ENCODE assay signal across 20 cellular contexts in the genomic region with DNA sequence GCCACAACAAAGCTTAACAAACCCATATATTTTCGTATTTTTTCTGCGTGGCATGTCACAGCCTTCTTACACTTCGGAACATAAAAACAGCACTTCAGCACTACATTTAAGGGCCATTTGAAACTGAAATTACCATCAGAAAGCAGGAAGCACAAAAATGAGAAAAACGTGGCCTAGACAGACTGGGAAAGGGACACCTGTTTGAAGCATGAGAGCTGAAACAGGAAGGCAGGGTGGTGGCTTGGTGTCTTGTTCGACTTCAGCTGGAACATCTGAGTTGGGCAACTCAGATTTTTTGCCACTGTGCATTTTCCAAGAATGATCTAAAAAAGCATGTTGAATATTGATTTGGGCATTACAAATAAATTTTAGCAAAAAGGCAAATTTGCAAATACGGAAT.
A peak's percentile ranks its signal among the peaks of the same experiment; 100 is the strongest.
DNase-seq lines count a peak whose midpoint lies in the region; ATAC-seq and TF ChIP-seq lines count a peak whose summit lies in the region.
"Had no signal": no experiment of that assay in that cellular context is flagged by ENCODE, and none has a peak within 500 bp of the region (broad histone marks: within the 10 kb centered on the region; RNA-seq: fewer than 3 reads in every experiment).

No MANE protein-coding gene starts in this region.

- WGBS in H9 (ENCODE audit: extremely low coverage, insufficient read length, low lambda C conversion rate) = no CpG with 5 or more reads among the region's 6 CpGs

- H3K4me2 ChIP-seq in H9 (ENCODE audit: insufficient read depth, insufficient read length, low read length) = no peak overlapping the region

- H3K4me1 ChIP-seq in H9 (ENCODE audit: insufficient read depth, low read length) = no peaks in the 10 kb centered on the region

- ATAC-seq in activated T-cell treated with anti-CD3 and anti-CD28 coated beads, Interleukin-2, amount 50 U/mL, for 72 hours (replicated peaks in 1 of 2) = no peak
- no peak for ATAC-seq in WTC11
- ATAC-seq: Panc1 had no signal

- H4K8ac ChIP-seq in H9 (replicated peaks; ENCODE audit: insufficient read length, low read depth, low read length) = no peak overlapping the region

- H2AFZ ChIP-seq in H9 (ENCODE audit: low read length) = no peak overlapping the region
- H2AFZ ChIP-seq: GM23248 had no signal

- H3K23ac ChIP-seq in H9 (ENCODE audit: insufficient read length, low read depth, low read length) = no peak overlapping the region

- H3T11ph ChIP-seq in H9 (ENCODE audit: low read length) = no peak overlapping the region

- H3K23me2 ChIP-seq in H9 (ENCODE audit: insufficient read length, low read depth, low read length, poor library complexity, severe bottlenecking) = no peaks in the 10 kb centered on the region

- no peak overlapping the region for H3K4ac ChIP-seq in H9 (ENCODE audit: low read depth, low read length)

- H3K9me3 Mint-ChIP-seq in activated T-cell treated with anti-CD3 and anti-CD28 coated beads, Interleukin-2, amount 50 U/mL, for 72 hours = no peaks in the 10 kb centered on the region
- H3K9me3 Mint-ChIP-seq in H9 = no peaks in the 10 kb centered on the region
- peaks cover 13% of the 10 kb centered on the region; the same call in 1 of the 2 replicates for H3K9me3 Mint-ChIP-seq in WTC11

- no peak overlapping the region for H2BK120ac ChIP-seq in H9 (ENCODE audit: low read depth, low read length, poor library complexity, severe bottlenecking)

- H3K27ac ChIP-seq in H9 (ENCODE audit: insufficient read length, low read depth, low read length) (no peak overlapping the region), substantia nigra (ENCODE audit: low read depth, low read length, poor library complexity, severe bottlenecking) (peak overlapping the region; percentile 54)
- H3K27ac ChIP-seq: GM23248 had no signal

- no peaks in the 10 kb centered on the region for H3K79me2 ChIP-seq in H9 (ENCODE audit: insufficient read depth, low read length)

- H3K18ac ChIP-seq in H9 (ENCODE audit: insufficient read length, low read depth, low read length) = no peak overlapping the region

- H3K79me1 ChIP-seq in H9 (ENCODE audit: insufficient read depth, low read depth, low read length, poor library complexity, severe bottlenecking) = no peaks in the 10 kb centered on the region

- peak overlapping the region; percentile 79 for H2AK5ac ChIP-seq in H9 (ENCODE audit: insufficient read length, low read length)

- H3K9ac ChIP-seq in H9 (ENCODE audit: extremely low read depth, insufficient read length, low read length) = no peak overlapping the region
- H3K9ac ChIP-seq: GM23248 had no signal

- CTCF ChIA-PET in WTC11 (lab: Charles Lee) = interaction anchor here (0.9 kb wide), 1 partner anchor 29 kb away, joined by 3 read pairs; no protein-coding TSS in a partner anchor

- no peaks in the 10 kb centered on the region for H3K27me3 Mint-ChIP-seq in activated T-cell treated with anti-CD3 and anti-CD28 coated beads, Interleukin-2, amount 50 U/mL, for 72 hours (ENCODE audit: low read depth)
- H3K27me3 Mint-ChIP-seq in H9 (ENCODE audit: low read depth) = no peaks in the 10 kb centered on the region
- H3K27me3 Mint-ChIP-seq in WTC11 (ENCODE audit: low read depth) = no peaks in the 10 kb centered on the region

- no peak overlapping the region for H4K5ac ChIP-seq in H9 (ENCODE audit: insufficient read length, low read depth, low read length)

- no peak overlapping the region for H3K56ac ChIP-seq in H9 (ENCODE audit: insufficient read length, low read depth, low read length)

- H3K36me3 Mint-ChIP-seq in activated T-cell treated with anti-CD3 and anti-CD28 coated beads, Interleukin-2, amount 50 U/mL, for 72 hours (ENCODE audit: insufficient read depth in 2 of 2) = peaks cover 5 to 30% of the 10 kb centered on the region in 2 donors
- H3K36me3 Mint-ChIP-seq in H9 (ENCODE audit: insufficient read depth in 1 of 3, low read depth in 3 of 3) = peaks cover 7 to 9% (median 8%) of the 10 kb centered on the region in 3 experiments; a peak in 5 of 7 replicates
- peaks cover 16% of the 10 kb centered on the region for H3K36me3 Mint-ChIP-seq in WTC11

- no peaks in the 10 kb centered on the region for H3K9me3 ChIP-seq in H9 (ENCODE audit: control insufficient read depth, low read depth, low read length)

- H4K20me1 ChIP-seq in H9 (ENCODE audit: control insufficient read depth, insufficient read depth, insufficient read length) = no peaks in the 10 kb centered on the region

- no peak overlapping the region for H2BK12ac ChIP-seq in H9 (ENCODE audit: insufficient read length, low read depth, low read length)

- no peak overlapping the region for H3K4me3 Mint-ChIP-seq in activated T-cell treated with anti-CD3 and anti-CD28 coated beads, Interleukin-2, amount 50 U/mL, for 72 hours
- no peak overlapping the region for H3K4me3 Mint-ChIP-seq in H9
- H3K4me3 Mint-ChIP-seq in WTC11 = no peak overlapping the region

- TF ChIP-seq CTCF in H9 (conservative IDR thresholded peaks at IDR 0.05) (no peak), WTC11 (IDR thresholded peaks at IDR 0.05) (no peak)

- H3K14ac ChIP-seq in H9 (ENCODE audit: insufficient read depth, low read length) = no peak overlapping the region

- H3K27me3 ChIP-seq in H9 (ENCODE audit: insufficient read depth, low read length) = no peaks in the 10 kb centered on the region

- H4K91ac ChIP-seq in H9 (ENCODE audit: insufficient read length, low read depth, low read length) = no peak overlapping the region

- POLR2A ChIA-PET in WTC11 (lab: Charles Lee) = no interaction called here

- DNase-seq in activated T-cell treated with anti-CD3 and anti-CD28 coated beads, Interleukin-2, amount 50 U/mL, for 72 hours = no peak
- DNase-seq in activated T-cell treated with anti-CD3 and anti-CD28 coated beads, Interleukin-2, amount 50 U/mL, for 1 hour = no peak
- DNase-seq in H9 (no peak), WTC11 (ENCODE audit: low spot score) (no peak), substantia nigra (lab: John Stamatoyannopoulos, UW) (no peak), AG08395 (ENCODE audit: low spot score) (no peak), activated gamma-delta T cell (lab: John Stamatoyannopoulos, UW) (no peak), kidney tubule cell (ENCODE audit: low spot score) (no peak)
- DNase-seq: C1 segment of cervical spinal cord, DMS79, GM23248, HCEC 1CT, IMR-90, Karpas-422, NCI-H1092, NCI-H1436 treated with DMSO at 0.1 percent for 48 hours, NCI-H2029, NCI-H2171, NCI-H526 had no signal

- no peak overlapping the region for H2BK20ac ChIP-seq in H9 (ENCODE audit: low read depth, low read length, poor library complexity, severe bottlenecking)

- H2BK5ac ChIP-seq in H9 (ENCODE audit: insufficient read length, low read length) = no peak overlapping the region

- H3K27ac Mint-ChIP-seq in activated T-cell treated with anti-CD3 and anti-CD28 coated beads, Interleukin-2, amount 50 U/mL, for 72 hours = peak overlapping the region; percentile 7
- no peak overlapping the region for H3K27ac Mint-ChIP-seq in H9
- H3K27ac Mint-ChIP-seq in WTC11 = peak overlapping the region; percentile 24; the same call in 1 of the 2 replicates

- H3K4me1 Mint-ChIP-seq in activated T-cell treated with anti-CD3 and anti-CD28 coated beads, Interleukin-2, amount 50 U/mL, for 72 hours (ENCODE audit: low read depth) = peaks cover 21% of the 10 kb centered on the region
- peaks cover 6 to 19% of the 10 kb centered on the region in 2 experiments for H3K4me1 Mint-ChIP-seq in H9
- peaks cover 7% of the 10 kb centered on the region for H3K4me1 Mint-ChIP-seq in WTC11

- H2BK15ac ChIP-seq in H9 (ENCODE audit: low read depth, low read length) = no peak overlapping the region

TF ChIP-seq in WTC11, 78 proteins besides CTCF, POLR2A, EP300 and RAD21 (continues in another document):
- TF ChIP-seq, protein P1, sequence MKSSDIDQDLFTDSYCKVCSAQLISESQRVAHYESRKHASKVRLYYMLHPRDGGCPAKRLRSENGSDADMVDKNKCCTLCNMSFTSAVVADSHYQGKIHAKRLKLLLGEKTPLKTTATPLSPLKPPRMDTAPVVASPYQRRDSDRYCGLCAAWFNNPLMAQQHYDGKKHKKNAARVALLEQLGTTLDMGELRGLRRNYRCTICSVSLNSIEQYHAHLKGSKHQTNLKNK (CRISPR knock-in tag; IDR thresholded peaks at IDR 0.05) = no peak
- TF ChIP-seq, protein P2, sequence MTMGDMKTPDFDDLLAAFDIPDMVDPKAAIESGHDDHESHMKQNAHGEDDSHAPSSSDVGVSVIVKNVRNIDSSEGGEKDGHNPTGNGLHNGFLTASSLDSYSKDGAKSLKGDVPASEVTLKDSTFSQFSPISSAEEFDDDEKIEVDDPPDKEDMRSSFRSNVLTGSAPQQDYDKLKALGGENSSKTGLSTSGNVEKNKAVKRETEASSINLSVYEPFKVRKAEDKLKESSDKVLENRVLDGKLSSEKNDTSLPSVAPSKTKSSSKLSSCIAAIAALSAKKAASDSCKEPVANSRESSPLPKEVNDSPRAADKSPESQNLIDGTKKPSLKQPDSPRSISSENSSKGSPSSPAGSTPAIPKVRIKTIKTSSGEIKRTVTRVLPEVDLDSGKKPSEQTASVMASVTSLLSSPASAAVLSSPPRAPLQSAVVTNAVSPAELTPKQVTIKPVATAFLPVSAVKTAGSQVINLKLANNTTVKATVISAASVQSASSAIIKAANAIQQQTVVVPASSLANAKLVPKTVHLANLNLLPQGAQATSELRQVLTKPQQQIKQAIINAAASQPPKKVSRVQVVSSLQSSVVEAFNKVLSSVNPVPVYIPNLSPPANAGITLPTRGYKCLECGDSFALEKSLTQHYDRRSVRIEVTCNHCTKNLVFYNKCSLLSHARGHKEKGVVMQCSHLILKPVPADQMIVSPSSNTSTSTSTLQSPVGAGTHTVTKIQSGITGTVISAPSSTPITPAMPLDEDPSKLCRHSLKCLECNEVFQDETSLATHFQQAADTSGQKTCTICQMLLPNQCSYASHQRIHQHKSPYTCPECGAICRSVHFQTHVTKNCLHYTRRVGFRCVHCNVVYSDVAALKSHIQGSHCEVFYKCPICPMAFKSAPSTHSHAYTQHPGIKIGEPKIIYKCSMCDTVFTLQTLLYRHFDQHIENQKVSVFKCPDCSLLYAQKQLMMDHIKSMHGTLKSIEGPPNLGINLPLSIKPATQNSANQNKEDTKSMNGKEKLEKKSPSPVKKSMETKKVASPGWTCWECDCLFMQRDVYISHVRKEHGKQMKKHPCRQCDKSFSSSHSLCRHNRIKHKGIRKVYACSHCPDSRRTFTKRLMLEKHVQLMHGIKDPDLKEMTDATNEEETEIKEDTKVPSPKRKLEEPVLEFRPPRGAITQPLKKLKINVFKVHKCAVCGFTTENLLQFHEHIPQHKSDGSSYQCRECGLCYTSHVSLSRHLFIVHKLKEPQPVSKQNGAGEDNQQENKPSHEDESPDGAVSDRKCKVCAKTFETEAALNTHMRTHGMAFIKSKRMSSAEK (CRISPR knock-in tag; IDR thresholded peaks at IDR 0.05; ENCODE audit: borderline replicate concordance) = no peak
- TF ChIP-seq CREM (CRISPR knock-in tag; IDR thresholded peaks at IDR 0.05) = no peak
- TF ChIP-seq, protein P3, sequence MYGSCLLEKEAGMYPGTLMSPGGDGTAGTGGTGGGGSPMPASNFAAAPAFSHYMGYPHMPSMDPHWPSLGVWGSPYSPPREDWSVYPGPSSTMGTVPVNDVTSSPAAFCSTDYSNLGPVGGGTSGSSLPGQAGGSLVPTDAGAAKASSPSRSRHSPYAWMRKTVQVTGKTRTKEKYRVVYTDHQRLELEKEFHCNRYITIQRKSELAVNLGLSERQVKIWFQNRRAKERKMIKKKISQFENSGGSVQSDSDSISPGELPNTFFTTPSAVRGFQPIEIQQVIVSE (CRISPR knock-in tag; IDR thresholded peaks at IDR 0.05; ENCODE audit: borderline replicate concordance) = no peak
- TF ChIP-seq RELA (CRISPR knock-in tag; IDR thresholded peaks at IDR 0.05; ENCODE audit: borderline replicate concordance) = no peak

Comparison
In these comparisons a context has a peak if more than half of its experiments do, and no peak if none do; other contexts are left out.
1. H3K27ac Mint-ChIP-seq: peak in activated T-cell treated with anti-CD3 and anti-CD28 coated beads, Interleukin-2, amount 50 U/mL, for 72 hours (single experiment) and WTC11 (single experiment); none in H9 (0 of 3).